1 cellular context compared by ENCODE assay signal in genomic region chr17:76131061-76131691, GRCh38.
TF ChIP-seq lines count a peak whose summit lies in the region.

No MANE protein-coding gene starts in this region.

TF ChIP-seq in IMR-90, 13 proteins besides CTCF, POLR2A, EP300 and RAD21:
- no peak for TF ChIP-seq SMC3 (IDR thresholded peaks at IDR 0.05; ENCODE audit: low read depth, low read length)
- TF ChIP-seq RFX5 (IDR thresholded peaks at IDR 0.05; ENCODE audit: low read depth, low read length), result no peak
- TF ChIP-seq MAFK (IDR thresholded peaks at IDR 0.05; ENCODE audit: low read depth, low read length), result no peak
- TF ChIP-seq CHD1 (IDR thresholded peaks at IDR 0.05; ENCODE audit: low read depth, low read length), result no peak
- TF ChIP-seq MXI1 (IDR thresholded peaks at IDR 0.05; ENCODE audit: borderline replicate concordance, low read depth, low read length), result no peak
- no peak for TF ChIP-seq ELK1 (IDR thresholded peaks at IDR 0.05; ENCODE audit: borderline replicate concordance, low read depth, low read length)
- no peak for TF ChIP-seq FOS (IDR thresholded peaks at IDR 0.05; ENCODE audit: low read depth, low read length)
- TF ChIP-seq CEBPB (IDR thresholded peaks at IDR 0.05; ENCODE audit: low read depth, low read length), result no peak
- TF ChIP-seq RCOR1 (IDR thresholded peaks at IDR 0.05; ENCODE audit: insufficient replicate concordance, low read length), result no peak
- no peak for TF ChIP-seq USF2 (IDR thresholded peaks at IDR 0.05; ENCODE audit: low read depth, low read length)
- no peak for TF ChIP-seq MAZ (IDR thresholded peaks at IDR 0.05; ENCODE audit: borderline replicate concordance, low read depth, low read length)
